8 cellular contexts compared by ENCODE assay signal in genomic region chr10:73910764-73911552, GRCh38. TPM values are rescaled to one million over a fixed set of nuclear protein-coding genes. Genes with fewer than 3 reads are reported as not detected.
DNase-seq lines count a peak whose midpoint lies in the region; TF ChIP-seq lines count a peak whose summit lies in the region.

Gene PLAU (plus strand): TSS chr10:73911132. CDS start chr10:73911556, 424 bp downstream.

- no peak within 1 kb of the TSS for H3K27ac ChIP-seq in OCI-LY1 (ENCODE audit: low read depth, low read length, poor library complexity, severe bottlenecking)

- no peaks in the 10 kb centered on the region for H3K36me3 ChIP-seq in OCI-LY1 (ENCODE audit: insufficient read depth, low read length)

- H3K9me3 ChIP-seq in OCI-LY1 (ENCODE audit: low read length): no peaks in the 10 kb centered on the region

- peak within 1 kb of the TSS; percentile 74 for H3K4me2 ChIP-seq in OCI-LY1 (ENCODE audit: low read length)

- H3K4me1 Mint-ChIP-seq in activated naive CD4-positive, alpha-beta T cell treated with anti-CD3 and anti-CD28 coated beads for 36 hours (ENCODE audit: low read depth): peaks cover 34% of the 10 kb centered on the region

- no peaks in the 10 kb centered on the region for H3F3A ChIP-seq in OCI-LY1 (ENCODE audit: insufficient read depth, low read length)

- no peaks in the 10 kb centered on the region for H4K20me1 ChIP-seq in OCI-LY1 (ENCODE audit: insufficient read depth, low read length)

- TF ChIP-seq POLR2A in GM19099 (IDR thresholded peaks at IDR 0.05; ENCODE audit: extremely low read depth, insufficient read length, low read depth): peak; percentile 35

- H3K27ac Mint-ChIP-seq in activated naive CD4-positive, alpha-beta T cell treated with anti-CD3 and anti-CD28 coated beads for 36 hours: no peak within 1 kb of the TSS

- H2AFZ ChIP-seq in OCI-LY1 (ENCODE audit: low read length): no peak within 1 kb of the TSS

- intact Hi-C loops in activated naive CD4-positive, alpha-beta T cell treated with anti-CD3 and anti-CD28 coated beads for 36 hours (cut with micrococcal nuclease): no loop called here
- intact Hi-C loops in cardiac septum (cut with DNase I) (no loop called here), posterior cingulate gyrus (cut with DNase I) (no loop called here)

- CTCF ChIA-PET in activated naive CD4-positive, alpha-beta T cell treated with anti-CD3 and anti-CD28 coated beads for 36 hours (lab: Charles Lee): interaction anchor here (0.6 to 3.2 kb wide), 3 partner anchors 25 to 190 kb away, joined by 3 to 11 read pairs (median 3); no protein-coding TSS in a partner anchor

- no peak; the same call in 1 of the 2 replicates for TF ChIP-seq CTCF in OCI-LY1 (IDR thresholded peaks at IDR 0.05; ENCODE audit: low read length)

- no peaks in the 10 kb centered on the region for H3K36me3 Mint-ChIP-seq in activated naive CD4-positive, alpha-beta T cell treated with anti-CD3 and anti-CD28 coated beads for 36 hours (ENCODE audit: low read depth)

- peaks cover 20% of the 10 kb centered on the region for H3K4me1 ChIP-seq in OCI-LY1 (ENCODE audit: insufficient read depth, low read length, severe bottlenecking)

- DNase-seq in AG08396 (ENCODE audit: low spot score): peak; percentile 50
- peak; percentile 42 for DNase-seq in activated naive CD4-positive, alpha-beta T cell treated with anti-CD3 and anti-CD28 coated beads for 36 hours
- peak; percentile 91 for DNase-seq in cardiac septum (ENCODE audit: low spot score)
- DNase-seq in posterior cingulate gyrus: peak in 6 of 10 donors; percentile 9 to 88 (median 46)
- no peak for DNase-seq in NCI-H526 treated with DMSO at 0.1 percent for 48 hours (lab: John Stamatoyannopoulos, UW)
- DNase-seq in NK-92 treated with Interleukin-12 subunit alpha and Interleukin-12 subunit beta, amount 100 ng/mL, for 24 hours (lab: John Stamatoyannopoulos, UW): no peak

- H3K79me2 ChIP-seq in OCI-LY1 (ENCODE audit: insufficient read depth, low read length): no peaks in the 10 kb centered on the region

- peak within 1 kb of the TSS; percentile 24; the same call in 1 of the 2 replicates for H3K9ac ChIP-seq in OCI-LY1 (ENCODE audit: low read length)

- no peaks in the 10 kb centered on the region for H3K9me3 Mint-ChIP-seq in activated naive CD4-positive, alpha-beta T cell treated with anti-CD3 and anti-CD28 coated beads for 36 hours

- peak within 1 kb of the TSS; percentile 45 for H3K4me3 ChIP-seq in OCI-LY1 (ENCODE audit: low read depth, low read length, poor library complexity, severe bottlenecking)

- peaks cover under 1% of the 10 kb centered on the region; the same call in 1 of the 2 replicates for H3K27me3 ChIP-seq in OCI-LY1 (ENCODE audit: insufficient read depth, low read length)

- peak within 1 kb of the TSS; percentile 81 for H3K4me3 Mint-ChIP-seq in activated naive CD4-positive, alpha-beta T cell treated with anti-CD3 and anti-CD28 coated beads for 36 hours

- H3K9me2 ChIP-seq in OCI-LY1 (ENCODE audit: low read depth, low read length): no peaks in the 10 kb centered on the region

- H3K27me3 Mint-ChIP-seq in activated naive CD4-positive, alpha-beta T cell treated with anti-CD3 and anti-CD28 coated beads for 36 hours (ENCODE audit: low read depth): peaks cover 37% of the 10 kb centered on the region

RNA-seq across cellular contexts. Expression of gene PLAU, which starts in this region (rescaled TPM):
- total RNA-seq in activated naive CD4-positive, alpha-beta T cell treated with anti-CD3 and anti-CD28 coated beads for 36 hours: under 1 TPM; 0.26 to 0.27 TPM
- total RNA-seq in cardiac septum: 15.3 TPM

Comparison
In these comparisons a context has a peak if more than half of its experiments do, and no peak if none do; other contexts are left out.
1. RNA of gene PLAU (total RNA-seq): 15.3 TPM in cardiac septum (single experiment); 0.26 to 0.27 TPM in activated naive CD4-positive, alpha-beta T cell treated with anti-CD3 and anti-CD28 coated beads for 36 hours; every median in the first group is over 10 times any median in the second.
2. Peak in DNase-seq in activated naive CD4-positive, alpha-beta T cell treated with anti-CD3 and anti-CD28 coated beads for 36 hours; RNA of the gene not detected or under 1 TPM.
3. DNase-seq: peak in AG08396 (single experiment), cardiac septum (single experiment) and posterior cingulate gyrus (6 of 10); none in NCI-H526 treated with DMSO at 0.1 percent for 48 hours (single experiment) and NK-92 treated with Interleukin-12 subunit alpha and Interleukin-12 subunit beta, amount 100 ng/mL, for 24 hours (single experiment).